8 cellular contexts compared by ENCODE assay signal in genomic region chr1:91883470-91883869, GRCh38. TPM values are rescaled to one million over a fixed set of nuclear protein-coding genes. Genes with fewer than 3 reads are reported as not detected.
DNase-seq lines count a peak whose midpoint lies in the region; ATAC-seq, FAIRE-seq and TF ChIP-seq lines count a peak whose summit lies in the region.

No MANE protein-coding gene starts in this region.

- H3K36me3 ChIP-seq in KMS-11 (ENCODE audit: insufficient read depth) = no peaks in the 10 kb centered on the region
- H3K36me3 ChIP-seq in astrocyte (ENCODE audit: insufficient read depth, low read length) = no peaks in the 10 kb centered on the region
- H3K36me3 ChIP-seq in lower lobe of right lung = no peaks in the 10 kb centered on the region

- H3K27me3 ChIP-seq in KMS-11 (ENCODE audit: insufficient read depth, low read depth) (no peaks in the 10 kb centered on the region), astrocyte (ENCODE audit: insufficient read depth, low read length) (peaks cover 4% of the 10 kb centered on the region), lower lobe of right lung (ENCODE audit: low read depth) (no peaks in the 10 kb centered on the region)

- no peak overlapping the region for H3K27ac Mint-ChIP-seq in astrocyte (ENCODE audit: unreplicated experiment)

- ATAC-seq in lower lobe of right lung = no peak
- ATAC-seq in left lobe of liver = no peak

- intact Hi-C loops in lower lobe of right lung (cut with DNase I) = no loop called here

- peak; percentile 35 for DNase-seq in COLO829 (ENCODE audit: low spot score)
- no peak for DNase-seq in astrocyte (ENCODE audit: low read depth)
- no peak for DNase-seq in lower lobe of right lung
- no peak for DNase-seq in hypothalamus (lab: John Stamatoyannopoulos, UW)
- no peak for DNase-seq in NCI-H187 (lab: John Stamatoyannopoulos, UW)
- DNase-seq in left lobe of liver (ENCODE audit: low spot score) = no peak
- no peak for DNase-seq in DMS153 (lab: John Stamatoyannopoulos, UW)

- H3K79me2 ChIP-seq in KMS-11 (ENCODE audit: insufficient read depth, low read depth) = no peaks in the 10 kb centered on the region
- H3K79me2 ChIP-seq in astrocyte (ENCODE audit: insufficient read depth, low read length) = no peaks in the 10 kb centered on the region

- peaks cover 22% of the 10 kb centered on the region for H3K27me3 Mint-ChIP-seq in astrocyte (ENCODE audit: low read depth, unreplicated experiment)

- peaks cover 4% of the 10 kb centered on the region for H3K4me1 Mint-ChIP-seq in astrocyte (ENCODE audit: low read depth, unreplicated experiment)

- no peaks in the 10 kb centered on the region for H4K20me1 ChIP-seq in KMS-11 (ENCODE audit: insufficient read depth)
- no peaks in the 10 kb centered on the region for H4K20me1 ChIP-seq in astrocyte (ENCODE audit: insufficient read depth, low read length)

- H3K9me3 ChIP-seq in astrocyte (ENCODE audit: insufficient read depth, low read depth, low read length) = no peaks in the 10 kb centered on the region
- no peaks in the 10 kb centered on the region for H3K9me3 ChIP-seq in lower lobe of right lung

- TF ChIP-seq CTCF in KMS-11 (conservative IDR thresholded peaks at IDR 0.05; ENCODE audit: low read depth, low read length) (peak; percentile 67; the same call in 1 of the 2 replicates), astrocyte (IDR thresholded peaks at IDR 0.05; ENCODE audit: insufficient read depth, low read depth, low read length) (peak; percentile 35), lower lobe of right lung (IDR thresholded peaks at IDR 0.05) (peak; percentile 41)

- H3K4me3 ChIP-seq in KMS-11 (IDR thresholded peaks at IDR 0.05; ENCODE audit: insufficient read depth, low read depth, low read length) (no peak overlapping the region), astrocyte (ENCODE audit: insufficient read depth, low read depth, low read length) (no peak overlapping the region), lower lobe of right lung (peak overlapping the region; percentile 86)

- H3K4me3 Mint-ChIP-seq in astrocyte (ENCODE audit: unreplicated experiment) = no peak overlapping the region

- H2AFZ ChIP-seq in KMS-11 (ENCODE audit: low read depth) (no peak overlapping the region), astrocyte (ENCODE audit: low read depth, low read length) (no peak overlapping the region)

- H3K4me1 ChIP-seq in KMS-11 (ENCODE audit: low read depth, poor library complexity, severe bottlenecking) = no peaks in the 10 kb centered on the region
- H3K4me1 ChIP-seq in astrocyte (ENCODE audit: insufficient read depth, low read length) = peaks cover 8% of the 10 kb centered on the region
- peaks cover 43% of the 10 kb centered on the region for H3K4me1 ChIP-seq in lower lobe of right lung

- H3K9me3 Mint-ChIP-seq in astrocyte (ENCODE audit: unreplicated experiment) = peaks cover 1% of the 10 kb centered on the region

- H3K27ac ChIP-seq in KMS-11 = no peak overlapping the region
- H3K27ac ChIP-seq in astrocyte (ENCODE audit: low read depth, low read length) = no peak overlapping the region
- H3K27ac ChIP-seq in lower lobe of right lung = no peak overlapping the region

- no peak overlapping the region for H3K4me2 ChIP-seq in KMS-11
- no peak overlapping the region for H3K4me2 ChIP-seq in astrocyte (ENCODE audit: low read length)

- peaks cover 2% of the 10 kb centered on the region for H3K36me3 Mint-ChIP-seq in astrocyte (ENCODE audit: low read depth, unreplicated experiment)

- no peak for FAIRE-seq in astrocyte (lab: Jason Lieb, UNC)

- H3K9ac ChIP-seq in KMS-11 (no peak overlapping the region), astrocyte (ENCODE audit: low read length) (no peak overlapping the region)

RNA-seq across cellular contexts. Expression of gene TGFBR3, which starts 2.5 kb away (rescaled TPM):
- 1.0 and 2.5 TPM in 2 replicates for total RNA-seq in astrocyte
- total RNA-seq in lower lobe of right lung = 51.7 TPM
- total RNA-seq in left lobe of liver = 9.3 TPM
